In the genomic region with DNA sequence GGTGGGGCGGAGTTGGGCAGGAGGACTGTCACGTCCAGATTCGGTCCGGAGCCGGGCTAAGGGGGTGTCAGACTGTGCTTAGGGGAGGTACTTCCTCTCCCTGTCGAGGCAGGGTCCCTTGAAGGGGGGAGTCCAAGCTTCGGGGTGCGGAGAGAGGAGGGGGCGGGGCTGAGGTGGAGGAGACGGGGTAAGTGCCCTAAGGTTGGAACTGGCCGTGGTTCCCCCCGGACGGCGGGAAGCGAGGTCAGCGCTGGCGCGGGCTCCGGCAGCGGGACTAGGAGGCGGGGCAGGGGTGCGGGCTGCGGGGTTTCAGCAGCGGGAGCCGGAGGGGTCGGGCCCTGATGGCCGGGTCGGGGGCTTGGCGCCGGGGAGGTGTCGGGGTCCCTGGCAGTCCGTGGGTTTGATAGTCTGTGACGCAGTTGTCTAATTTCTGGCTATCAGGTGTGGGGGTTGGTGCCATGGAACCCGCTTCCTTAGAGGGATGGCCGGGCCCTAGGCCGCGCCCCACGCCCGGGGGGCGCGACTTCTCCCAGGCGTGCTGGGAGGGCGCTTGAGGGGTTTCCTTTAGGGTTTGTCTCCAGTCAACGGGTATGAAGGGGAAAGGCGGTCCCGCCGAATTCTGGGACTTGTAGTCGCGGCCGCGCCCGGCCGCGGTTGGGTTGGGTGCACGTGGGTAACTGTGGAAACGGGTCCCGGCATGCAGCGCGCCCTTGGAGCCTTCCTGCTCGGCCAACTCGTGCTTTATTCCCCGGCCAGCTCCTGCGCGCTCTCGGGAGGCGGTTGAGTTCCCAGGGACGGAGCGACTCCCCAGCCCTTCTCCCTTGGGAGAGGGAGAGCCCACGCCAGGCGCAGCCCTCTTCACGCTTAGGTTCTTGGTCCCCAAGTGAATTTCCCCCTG, we compare ENCODE assay signal across 1 cellular context.
TF ChIP-seq lines count a peak whose summit lies in the region.

No MANE protein-coding gene starts in this region.

TF ChIP-seq in K562, 482 proteins besides CTCF, POLR2A, EP300 and RAD21 (continued from another document and continues in another):
- no peak for TF ChIP-seq CLOCK (CRISPR knock-in tag; IDR thresholded peaks at IDR 0.05; ENCODE audit: borderline replicate concordance)
- TF ChIP-seq, protein P1, sequence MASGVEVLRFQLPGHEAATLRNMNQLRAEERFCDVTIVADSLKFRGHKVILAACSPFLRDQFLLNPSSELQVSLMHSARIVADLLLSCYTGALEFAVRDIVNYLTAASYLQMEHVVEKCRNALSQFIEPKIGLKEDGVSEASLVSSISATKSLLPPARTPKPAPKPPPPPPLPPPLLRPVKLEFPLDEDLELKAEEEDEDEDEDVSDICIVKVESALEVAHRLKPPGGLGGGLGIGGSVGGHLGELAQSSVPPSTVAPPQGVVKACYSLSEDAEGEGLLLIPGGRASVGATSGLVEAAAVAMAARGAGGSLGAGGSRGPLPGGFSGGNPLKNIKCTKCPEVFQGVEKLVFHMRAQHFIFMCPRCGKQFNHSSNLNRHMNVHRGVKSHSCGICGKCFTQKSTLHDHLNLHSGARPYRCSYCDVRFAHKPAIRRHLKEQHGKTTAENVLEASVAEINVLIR (CRISPR knock-in tag; IDR thresholded peaks at IDR 0.05): no peak
- no peak for TF ChIP-seq SMARCA5 (IDR thresholded peaks at IDR 0.05)
- TF ChIP-seq ZNF696 (CRISPR knock-in tag; conservative IDR thresholded peaks at IDR 0.05): no peak
- TF ChIP-seq PHF8 (IDR thresholded peaks at IDR 0.05; ENCODE audit: borderline replicate concordance, low read length): peak; percentile 65; the same call in 1 of the 2 replicates
- peak; percentile 74 to 76 for TF ChIP-seq NRF1 (conservative IDR thresholded peaks at IDR 0.05 in 1 of 2, IDR thresholded peaks at IDR 0.05 in 1 of 2)
- TF ChIP-seq U2AF1 (optimal IDR thresholded peaks at IDR 0.05; ENCODE audit: low read depth, low read length): no peak
- TF ChIP-seq LEF1 (IDR thresholded peaks at IDR 0.05): no peak
- TF ChIP-seq ZFP1 (CRISPR knock-in tag; IDR thresholded peaks at IDR 0.05): no peak
- TF ChIP-seq SAP30 (IDR thresholded peaks at IDR 0.05; ENCODE audit: borderline replicate concordance, insufficient read depth, low read depth, low read length, poor library complexity, severe bottlenecking): peak; percentile 40
- peak; percentile 67 for TF ChIP-seq ZFX (CRISPR knock-in tag; IDR thresholded peaks at IDR 0.05)
- no peak for TF ChIP-seq HDAC8 (tag; IDR thresholded peaks at IDR 0.05)
- peak; percentile 42; the same call in 1 of the 2 replicates for TF ChIP-seq ATF7 (IDR thresholded peaks at IDR 0.05)
- no peak for TF ChIP-seq RBM17 (IDR thresholded peaks at IDR 0.05; ENCODE audit: borderline replicate concordance, low read depth, low read length)
- TF ChIP-seq CREBBP (IDR thresholded peaks at IDR 0.05; ENCODE audit: low read depth, low read length): no peak
- no peak for TF ChIP-seq LARP7 (IDR thresholded peaks at IDR 0.05)
- peak; percentile 65; the same call in 1 of the 2 replicates for TF ChIP-seq JUN (IDR thresholded peaks at IDR 0.05; ENCODE audit: borderline replicate concordance, low read depth, low read length)
- TF ChIP-seq JUN (CRISPR knock-in tag; IDR thresholded peaks at IDR 0.05; ENCODE audit: borderline replicate concordance): no peak
- TF ChIP-seq SMARCB1 (IDR thresholded peaks at IDR 0.05; ENCODE audit: insufficient read length, low read depth): no peak
- no peak for TF ChIP-seq ZNF408 (CRISPR knock-in tag; IDR thresholded peaks at IDR 0.05; ENCODE audit: low read depth)
- TF ChIP-seq FOXK1 (CRISPR knock-in tag; IDR thresholded peaks at IDR 0.05; ENCODE audit: borderline replicate concordance): no peak
- no peak for TF ChIP-seq EZH2 (IDR thresholded peaks at IDR 0.05; ENCODE audit: borderline replicate concordance, low read depth, low read length)
- TF ChIP-seq NELFE (IDR thresholded peaks at IDR 0.05; ENCODE audit: insufficient read depth, insufficient read length): no peak
- TF ChIP-seq, protein P2, sequence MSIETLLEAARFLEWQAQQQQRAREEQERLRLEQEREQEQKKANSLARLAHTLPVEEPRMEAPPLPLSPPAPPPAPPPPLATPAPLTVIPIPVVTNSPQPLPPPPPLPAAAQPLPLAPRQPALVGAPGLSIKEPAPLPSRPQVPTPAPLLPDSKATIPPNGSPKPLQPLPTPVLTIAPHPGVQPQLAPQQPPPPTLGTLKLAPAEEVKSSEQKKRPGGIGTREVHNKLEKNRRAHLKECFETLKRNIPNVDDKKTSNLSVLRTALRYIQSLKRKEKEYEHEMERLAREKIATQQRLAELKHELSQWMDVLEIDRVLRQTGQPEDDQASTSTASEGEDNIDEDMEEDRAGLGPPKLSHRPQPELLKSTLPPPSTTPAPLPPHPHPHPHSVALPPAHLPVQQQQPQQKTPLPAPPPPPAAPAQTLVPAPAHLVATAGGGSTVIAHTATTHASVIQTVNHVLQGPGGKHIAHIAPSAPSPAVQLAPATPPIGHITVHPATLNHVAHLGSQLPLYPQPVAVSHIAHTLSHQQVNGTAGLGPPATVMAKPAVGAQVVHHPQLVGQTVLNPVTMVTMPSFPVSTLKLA (conservative IDR thresholded peaks at IDR 0.05): peak; percentile 99
- peak; percentile 62 for TF ChIP-seq FIP1L1 (IDR thresholded peaks at IDR 0.05; ENCODE audit: low read depth, low read length, poor library complexity, severe bottlenecking)
- TF ChIP-seq ZBTB17 (CRISPR knock-in tag; IDR thresholded peaks at IDR 0.05): no peak
- TF ChIP-seq HMGN3 (IDR thresholded peaks at IDR 0.05; ENCODE audit: borderline replicate concordance, extremely low read depth, insufficient read length, low read depth, low read length): peak; percentile 62
- no peak for TF ChIP-seq KAT2B (IDR thresholded peaks at IDR 0.05; ENCODE audit: low read depth, low read length)
- peak; percentile 38; the same call in 1 of the 2 replicates for TF ChIP-seq ARID4B (CRISPR knock-in tag; IDR thresholded peaks at IDR 0.05)
- TF ChIP-seq, protein P3, sequence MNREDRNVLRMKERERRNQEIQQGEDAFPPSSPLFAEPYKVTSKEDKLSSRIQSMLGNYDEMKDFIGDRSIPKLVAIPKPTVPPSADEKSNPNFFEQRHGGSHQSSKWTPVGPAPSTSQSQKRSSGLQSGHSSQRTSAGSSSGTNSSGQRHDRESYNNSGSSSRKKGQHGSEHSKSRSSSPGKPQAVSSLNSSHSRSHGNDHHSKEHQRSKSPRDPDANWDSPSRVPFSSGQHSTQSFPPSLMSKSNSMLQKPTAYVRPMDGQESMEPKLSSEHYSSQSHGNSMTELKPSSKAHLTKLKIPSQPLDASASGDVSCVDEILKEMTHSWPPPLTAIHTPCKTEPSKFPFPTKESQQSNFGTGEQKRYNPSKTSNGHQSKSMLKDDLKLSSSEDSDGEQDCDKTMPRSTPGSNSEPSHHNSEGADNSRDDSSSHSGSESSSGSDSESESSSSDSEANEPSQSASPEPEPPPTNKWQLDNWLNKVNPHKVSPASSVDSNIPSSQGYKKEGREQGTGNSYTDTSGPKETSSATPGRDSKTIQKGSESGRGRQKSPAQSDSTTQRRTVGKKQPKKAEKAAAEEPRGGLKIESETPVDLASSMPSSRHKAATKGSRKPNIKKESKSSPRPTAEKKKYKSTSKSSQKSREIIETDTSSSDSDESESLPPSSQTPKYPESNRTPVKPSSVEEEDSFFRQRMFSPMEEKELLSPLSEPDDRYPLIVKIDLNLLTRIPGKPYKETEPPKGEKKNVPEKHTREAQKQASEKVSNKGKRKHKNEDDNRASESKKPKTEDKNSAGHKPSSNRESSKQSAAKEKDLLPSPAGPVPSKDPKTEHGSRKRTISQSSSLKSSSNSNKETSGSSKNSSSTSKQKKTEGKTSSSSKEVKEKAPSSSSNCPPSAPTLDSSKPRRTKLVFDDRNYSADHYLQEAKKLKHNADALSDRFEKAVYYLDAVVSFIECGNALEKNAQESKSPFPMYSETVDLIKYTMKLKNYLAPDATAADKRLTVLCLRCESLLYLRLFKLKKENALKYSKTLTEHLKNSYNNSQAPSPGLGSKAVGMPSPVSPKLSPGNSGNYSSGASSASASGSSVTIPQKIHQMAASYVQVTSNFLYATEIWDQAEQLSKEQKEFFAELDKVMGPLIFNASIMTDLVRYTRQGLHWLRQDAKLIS (CRISPR knock-in tag; IDR thresholded peaks at IDR 0.05): no peak
- 0 out of 6 replicates have a peak, but pooled peaks of 1 of the 3 experiments have one; percentile 38 for TF ChIP-seq ZBTB11 (CRISPR knock-in tag; IDR thresholded peaks at IDR 0.05)
- TF ChIP-seq, protein P4, sequence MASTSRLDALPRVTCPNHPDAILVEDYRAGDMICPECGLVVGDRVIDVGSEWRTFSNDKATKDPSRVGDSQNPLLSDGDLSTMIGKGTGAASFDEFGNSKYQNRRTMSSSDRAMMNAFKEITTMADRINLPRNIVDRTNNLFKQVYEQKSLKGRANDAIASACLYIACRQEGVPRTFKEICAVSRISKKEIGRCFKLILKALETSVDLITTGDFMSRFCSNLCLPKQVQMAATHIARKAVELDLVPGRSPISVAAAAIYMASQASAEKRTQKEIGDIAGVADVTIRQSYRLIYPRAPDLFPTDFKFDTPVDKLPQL (IDR thresholded peaks at IDR 0.05; ENCODE audit: extremely low read depth, insufficient read length): no peak
- no peak for TF ChIP-seq ETV6 (IDR thresholded peaks at IDR 0.05; ENCODE audit: borderline replicate concordance in 1 of 2, low read depth in 2 of 2, low read length in 1 of 2)
- no peak for TF ChIP-seq ETV6 (CRISPR knock-in tag; IDR thresholded peaks at IDR 0.05; ENCODE audit: borderline replicate concordance)
- no peak for TF ChIP-seq ZNF232 (CRISPR knock-in tag; IDR thresholded peaks at IDR 0.05)
- peak; percentile 65; the same call in 1 of the 2 replicates for TF ChIP-seq RAD51 (IDR thresholded peaks at IDR 0.05; ENCODE audit: borderline replicate concordance, low read depth)
- TF ChIP-seq FOXJ2 (tag; IDR thresholded peaks at IDR 0.05): no peak
- TF ChIP-seq CHCHD3 (CRISPR knock-in tag; IDR thresholded peaks at IDR 0.05): no peak
- TF ChIP-seq SRSF3 (IDR thresholded peaks at IDR 0.05; ENCODE audit: insufficient read depth, low read length): no peak
- TF ChIP-seq ZNF717 (CRISPR knock-in tag; IDR thresholded peaks at IDR 0.05): no peak
